ENCODE assay signal across 11 cellular contexts in the genomic region with DNA sequence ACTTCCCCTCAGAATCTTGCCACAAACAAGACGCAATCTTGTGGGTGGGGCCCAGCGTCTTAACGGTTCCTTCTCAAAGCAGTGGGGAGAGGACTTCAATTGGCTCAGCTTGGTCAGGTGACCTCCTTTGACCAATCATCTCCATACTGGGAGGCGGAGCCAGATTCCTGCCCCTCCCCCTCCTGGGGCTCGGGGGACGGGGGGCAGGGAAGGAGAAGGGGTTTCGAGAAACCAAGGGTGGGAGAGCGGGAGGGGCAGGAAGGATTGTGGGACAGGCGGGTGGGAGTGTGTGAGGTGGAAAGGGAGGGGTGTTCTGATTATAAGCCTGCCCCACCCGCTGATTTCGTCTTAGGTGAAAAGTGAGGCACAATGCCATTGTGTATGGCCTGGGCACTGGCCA. TPM values are rescaled to one million over a fixed set of nuclear protein-coding genes. Genes with fewer than 3 reads are reported as not detected.
"Had no signal": no experiment of that assay in that cellular context is flagged by ENCODE, and none has a peak within 500 bp of the region (broad histone marks: within the 10 kb centered on the region; RNA-seq: fewer than 3 reads in every experiment).

Gene NXF2B, minus strand, starts transcription at position 101 of the 400 bp plus-strand sequence. CDS start 59,972 bp downstream, outside the sequence.

RNA-seq across cellular contexts. Expression of gene NXF2B, which starts in this region (rescaled TPM):
- total RNA-seq: OCI-LY7, PC-3, PC-9, Peyer's patch, Right ventricle myocardium inferior, Right ventricle myocardium superior, RPMI7951, SJCRH30, SJSA1, T-cell had no signal
- polyA plus RNA-seq: SK-N-SH had no signal
